In genomic region chr15:90327313-90327712, GRCh38 we compare ENCODE assay signal across 11 cellular contexts.
"Had no signal": no experiment of that assay in that cellular context is flagged by ENCODE, and none has a peak within 500 bp of the region (broad histone marks: within the 10 kb centered on the region; RNA-seq: fewer than 3 reads in every experiment).

No MANE protein-coding gene starts in this region.

- H3K4me1 ChIP-seq: parathyroid adenoma had no signal

- H3K36me3 Mint-ChIP-seq: naive thymus-derived CD4-positive, alpha-beta T cell; stimulated activated memory B cell treated with anti-CD40 and anti-IgM and Interleukin-4, amounts not matched to agents 10 μg/mL and 1 μg/mL and 100 μg/mL, for 72 hours; WTC11 had no signal

- H2AFZ ChIP-seq: hepatocyte, parathyroid adenoma had no signal

- H3K36me3 ChIP-seq: tibial artery had no signal

- H3K27ac ChIP-seq: hepatocyte, parathyroid adenoma, tibial artery had no signal

- H3K27ac Mint-ChIP-seq: activated CD8-positive, alpha-beta T cell treated with anti-CD3 and anti-CD28 coated beads for 36 hours; activated naive CD4-positive, alpha-beta T cell treated with anti-CD3 and anti-CD28 coated beads for 36 hours; activated naive CD8-positive, alpha-beta T cell treated with anti-CD3 and anti-CD28 coated beads, Interleukin-2, amount 50 U/mL, for 24 hours; naive thymus-derived CD4-positive, alpha-beta T cell; stimulated activated memory B cell treated with anti-CD40 and anti-IgM and Interleukin-4, amounts not matched to agents 10 μg/mL and 1 μg/mL and 100 μg/mL, for 72 hours; WTC11 had no signal

- H3K27me3 Mint-ChIP-seq: activated CD8-positive, alpha-beta T cell treated with anti-CD3 and anti-CD28 coated beads for 36 hours; activated naive CD8-positive, alpha-beta T cell treated with anti-CD3 and anti-CD28 coated beads, Interleukin-2, amount 50 U/mL, for 24 hours had no signal

- H3K79me2 ChIP-seq: hepatocyte, parathyroid adenoma had no signal

- H3K4me1 Mint-ChIP-seq: WTC11 had no signal

- H3K4me2 ChIP-seq: hepatocyte had no signal

- ATAC-seq: activated CD8-positive, alpha-beta T cell treated with anti-CD3 and anti-CD28 coated beads for 36 hours; activated naive CD8-positive, alpha-beta T cell treated with anti-CD3 and anti-CD28 coated beads, Interleukin-2, amount 50 U/mL, for 24 hours; left lobe of liver; naive thymus-derived CD4-positive, alpha-beta T cell; stimulated activated memory B cell treated with anti-CD40 and anti-IgM and Interleukin-4, amounts not matched to agents 10 μg/mL and 1 μg/mL and 100 μg/mL, for 72 hours; WTC11 had no signal

- H3K9me3 Mint-ChIP-seq: activated CD8-positive, alpha-beta T cell treated with anti-CD3 and anti-CD28 coated beads for 36 hours; activated naive CD4-positive, alpha-beta T cell treated with anti-CD3 and anti-CD28 coated beads for 36 hours; activated naive CD8-positive, alpha-beta T cell treated with anti-CD3 and anti-CD28 coated beads, Interleukin-2, amount 50 U/mL, for 24 hours; naive thymus-derived CD4-positive, alpha-beta T cell; stimulated activated memory B cell treated with anti-CD40 and anti-IgM and Interleukin-4, amounts not matched to agents 10 μg/mL and 1 μg/mL and 100 μg/mL, for 72 hours; WTC11 had no signal

- H3K27me3 ChIP-seq: hepatocyte, tibial artery had no signal

- H3K9me3 ChIP-seq: tibial artery had no signal

- H3K4me3 Mint-ChIP-seq: activated CD8-positive, alpha-beta T cell treated with anti-CD3 and anti-CD28 coated beads for 36 hours; activated naive CD4-positive, alpha-beta T cell treated with anti-CD3 and anti-CD28 coated beads for 36 hours; activated naive CD8-positive, alpha-beta T cell treated with anti-CD3 and anti-CD28 coated beads, Interleukin-2, amount 50 U/mL, for 24 hours; naive thymus-derived CD4-positive, alpha-beta T cell; stimulated activated memory B cell treated with anti-CD40 and anti-IgM and Interleukin-4, amounts not matched to agents 10 μg/mL and 1 μg/mL and 100 μg/mL, for 72 hours; WTC11 had no signal

- H3K4me3 ChIP-seq: hepatocyte, tibial artery had no signal

- DNase-seq: activated CD4-positive, alpha-beta T cell treated with anti-CD3 and anti-CD28 coated beads for 48 hours; activated CD8-positive, alpha-beta T cell treated with anti-CD3 and anti-CD28 coated beads for 36 hours; activated naive CD4-positive, alpha-beta T cell treated with anti-CD3 and anti-CD28 coated beads for 36 hours; activated naive CD8-positive, alpha-beta T cell treated with anti-CD3 and anti-CD28 coated beads, Interleukin-2, amount 50 U/mL, for 24 hours; naive thymus-derived CD4-positive, alpha-beta T cell; tibial artery had no signal

- H3K9ac ChIP-seq: parathyroid adenoma had no signal
